In genomic region chr9:136368190-136368589, GRCh38 we compare ENCODE assay signal across 16 cellular contexts. TPM values are rescaled to one million over a fixed set of nuclear protein-coding genes. Genes with fewer than 3 reads are reported as not detected.
DNase-seq lines count a peak whose midpoint lies in the region; ATAC-seq and TF ChIP-seq lines count a peak whose summit lies in the region.
"Had no signal": no experiment of that assay in that cellular context is flagged by ENCODE, and none has a peak within 500 bp of the region (broad histone marks: within the 10 kb centered on the region; RNA-seq: fewer than 3 reads in every experiment).

No MANE protein-coding gene starts in this region.

- H3K27me3 Mint-ChIP-seq in activated T-cell treated with anti-CD3 and anti-CD28 coated beads, Interleukin-2, amount 50 U/mL, for 24 hours, result no peaks in the 10 kb centered on the region
- peaks cover under 1% of the 10 kb centered on the region for H3K27me3 Mint-ChIP-seq in activated T-cell treated with anti-CD3 and anti-CD28 coated beads, Interleukin-2, amount 50 U/mL, for 4 hours (ENCODE audit: low read depth)
- no peaks in the 10 kb centered on the region for H3K27me3 Mint-ChIP-seq in neural crest cell (ENCODE audit: low read depth)
- H3K27me3 Mint-ChIP-seq: B cell; CD4-positive, alpha-beta T cell had no signal

- no peak for TF ChIP-seq CTCF in neural crest cell (conservative IDR thresholded peaks at IDR 0.05)

- no peaks in the 10 kb centered on the region for H3K36me3 Mint-ChIP-seq in activated T-cell treated with anti-CD3 and anti-CD28 coated beads, Interleukin-2, amount 50 U/mL, for 24 hours (ENCODE audit: low read depth)
- no peaks in the 10 kb centered on the region for H3K36me3 Mint-ChIP-seq in activated T-cell treated with anti-CD3 and anti-CD28 coated beads, Interleukin-2, amount 50 U/mL, for 4 hours (ENCODE audit: insufficient read depth)
- H3K36me3 Mint-ChIP-seq in neural crest cell (ENCODE audit: low read depth), result no peaks in the 10 kb centered on the region

- H3K9me3 Mint-ChIP-seq in activated T-cell treated with anti-CD3 and anti-CD28 coated beads, Interleukin-2, amount 50 U/mL, for 24 hours, result no peaks in the 10 kb centered on the region
- H3K9me3 Mint-ChIP-seq in activated T-cell treated with anti-CD3 and anti-CD28 coated beads, Interleukin-2, amount 50 U/mL, for 4 hours, result no peaks in the 10 kb centered on the region
- no peaks in the 10 kb centered on the region for H3K9me3 Mint-ChIP-seq in neural crest cell
- H3K9me3 Mint-ChIP-seq: CD4-positive, alpha-beta T cell had no signal

- no peak for ATAC-seq in activated T-cell treated with anti-CD3 and anti-CD28 coated beads, Interleukin-2, amount 50 U/mL, for 4 hours
- ATAC-seq: PC-3 had no signal

- no peak for DNase-seq in activated T-cell treated with anti-CD3 and anti-CD28 coated beads, Interleukin-2, amount 50 U/mL, for 24 hours
- DNase-seq in activated T-cell treated with anti-CD3 and anti-CD28 coated beads, Interleukin-2, amount 50 U/mL, for 4 hours, result no peak
- DNase-seq in neural crest cell (ENCODE audit: low read depth, low spot score) (no peak), middle frontal gyrus (ENCODE audit: extremely low spot score, low spot score) (no peak)
- DNase-seq: 8988T; Caco-2; CD4-positive, alpha-beta T cell; MV-4-11; NCI-H1694 treated with DMSO at 0.1 percent for 48 hours; NCI-H2107; NCI-H510A; NCI-H748 treated with DMSO at 0.1 percent for 48 hours; PC-3; RPMI8226; SK-N-SH had no signal

- peak overlapping the region; percentile 26 for H3K27ac Mint-ChIP-seq in activated T-cell treated with anti-CD3 and anti-CD28 coated beads, Interleukin-2, amount 50 U/mL, for 24 hours
- H3K27ac Mint-ChIP-seq in neural crest cell (ENCODE audit: unreplicated experiment), result peak overlapping the region; percentile 93
- H3K27ac Mint-ChIP-seq: B cell; CD4-positive, alpha-beta T cell had no signal

- H3K4me3 Mint-ChIP-seq in activated T-cell treated with anti-CD3 and anti-CD28 coated beads, Interleukin-2, amount 50 U/mL, for 24 hours, result no peak overlapping the region
- H3K4me3 Mint-ChIP-seq in activated T-cell treated with anti-CD3 and anti-CD28 coated beads, Interleukin-2, amount 50 U/mL, for 4 hours, result no peak overlapping the region
- peak overlapping the region; percentile 38 for H3K4me3 Mint-ChIP-seq in neural crest cell
- H3K4me3 Mint-ChIP-seq: B cell; CD4-positive, alpha-beta T cell had no signal

- H3K4me1 Mint-ChIP-seq in activated T-cell treated with anti-CD3 and anti-CD28 coated beads, Interleukin-2, amount 50 U/mL, for 24 hours (ENCODE audit: low read depth), result peaks cover 7% of the 10 kb centered on the region
- H3K4me1 Mint-ChIP-seq in activated T-cell treated with anti-CD3 and anti-CD28 coated beads, Interleukin-2, amount 50 U/mL, for 4 hours (ENCODE audit: low read depth), result no peaks in the 10 kb centered on the region
- H3K4me1 Mint-ChIP-seq in neural crest cell, result peaks cover 7% of the 10 kb centered on the region

RNA-seq across cellular contexts. Expression of gene DNLZ, which starts 4.6 kb away (rescaled TPM):
- 10 to 100 TPM; 75.5 to 82.7 (median 75.5) TPM for total RNA-seq in activated T-cell treated with anti-CD3 and anti-CD28 coated beads, Interleukin-2, amount 50 U/mL, for 4 hours
- 21.3 and 21.7 TPM in 2 replicates for total RNA-seq in neural crest cell

RNA-seq across cellular contexts. Expression of gene CARD9, which starts 5.3 kb away (rescaled TPM):
- 1 to 10 TPM; 1.4 to 3.4 (median 2.4) TPM for total RNA-seq in activated T-cell treated with anti-CD3 and anti-CD28 coated beads, Interleukin-2, amount 50 U/mL, for 4 hours
- 1.3 and 1.4 TPM in 2 replicates for total RNA-seq in neural crest cell

RNA-seq across cellular contexts. Expression of gene SNAPC4, which starts 31.8 kb away (rescaled TPM):
- total RNA-seq in activated T-cell treated with anti-CD3 and anti-CD28 coated beads, Interleukin-2, amount 50 U/mL, for 4 hours, result 10 to 100 TPM; 43.7 to 48.0 (median 44.5) TPM
- total RNA-seq in neural crest cell, result 18.2 and 19.0 TPM in 2 replicates

RNA-seq across cellular contexts. Expression of gene GPSM1, which starts 40.9 kb away (rescaled TPM):
- 10 to 100 TPM; 12.8 to 13.6 (median 13.4) TPM for total RNA-seq in activated T-cell treated with anti-CD3 and anti-CD28 coated beads, Interleukin-2, amount 50 U/mL, for 4 hours
- 50.8 and 56.7 TPM in 2 replicates for total RNA-seq in neural crest cell

RNA-seq across cellular contexts. Expression of gene ENTR1, which starts 42.2 kb away (rescaled TPM):
- 10 to 100 TPM; 52.8 to 65.0 (median 59.9) TPM for total RNA-seq in activated T-cell treated with anti-CD3 and anti-CD28 coated beads, Interleukin-2, amount 50 U/mL, for 4 hours
- total RNA-seq in neural crest cell, result 84.1 and 89.3 TPM in 2 replicates
